Comparison of ENCODE assay signal across 8 cellular contexts in genomic region chr20:3407426-3408250, GRCh38. TPM values are rescaled to one million over a fixed set of nuclear protein-coding genes. Genes with fewer than 3 reads are reported as not detected.
DNase-seq lines count a peak whose midpoint lies in the region; ATAC-seq and TF ChIP-seq lines count a peak whose summit lies in the region.

Gene DNAAF9 (minus strand): TSS chr20:3407669. CDS start chr20:3407557, 112 bp downstream.

- peak within 1 kb of the TSS; percentile 94 for H3K4me2 ChIP-seq in Loucy (ENCODE audit: low read depth, low read length, poor library complexity, severe bottlenecking)

- peak within 1 kb of the TSS; percentile 90 for H3K9ac ChIP-seq in Loucy (ENCODE audit: low read depth, low read length, poor library complexity, severe bottlenecking)

- H3F3A ChIP-seq in Loucy (ENCODE audit: low read depth), result 0 out of 2 replicates have a peak, but pooled peaks cover 4% of the 10 kb centered on the region

- no peaks in the 10 kb centered on the region for H3K9me3 ChIP-seq in Loucy (ENCODE audit: insufficient read depth, low read depth, low read length)
- H3K9me3 ChIP-seq in adrenal gland (replicated peaks in 1 of 3), result no peaks in the 10 kb centered on the region
- H3K9me3 ChIP-seq in heart right ventricle, result no peaks in the 10 kb centered on the region
- no peaks in the 10 kb centered on the region for H3K9me3 ChIP-seq in transverse colon

- peak; percentile 81 to 89 (median 86) for ATAC-seq in heart right ventricle

- peaks cover 44% of the 10 kb centered on the region for H3K79me2 ChIP-seq in Loucy (ENCODE audit: insufficient read depth, low read length)

- 0 to 1% (median 0%) methylated on average over 5 to 102 of the region's 103 CpGs for WGBS in adrenal gland, 4 donors
- 0% methylated on average over 41 to 95 of the region's 103 CpGs for WGBS in heart right ventricle, 2 donors
- 2% methylated on average over 13 of the region's 103 CpGs; no CpG with 5 or more reads in 1 of the 2 donors for WGBS in transverse colon (ENCODE audit: low coverage in 1 of 2), 2 donors

- H3K27ac ChIP-seq in adrenal gland, result peak within 1 kb of the TSS; percentile 55 to 98 (median 91)
- peak within 1 kb of the TSS; percentile 89 to 98 (median 95) for H3K27ac ChIP-seq in heart right ventricle
- peak within 1 kb of the TSS; percentile 78 to 91 (median 88) for H3K27ac ChIP-seq in transverse colon

- peaks cover 12% of the 10 kb centered on the region for H4K20me1 ChIP-seq in Loucy (ENCODE audit: insufficient read depth, low read length, poor library complexity, severe bottlenecking)

- peak within 1 kb of the TSS; percentile 88 for H3K4me3 ChIP-seq in Loucy (ENCODE audit: low read length, poor library complexity, severe bottlenecking)
- H3K4me3 ChIP-seq in adrenal gland, result peak within 1 kb of the TSS; percentile 53 to 94 (median 82)
- peak within 1 kb of the TSS; percentile 54 to 94 (median 88) for H3K4me3 ChIP-seq in heart right ventricle
- peak within 1 kb of the TSS; percentile 60 to 80 (median 66) for H3K4me3 ChIP-seq in transverse colon

- peak; percentile 91 for DNase-seq in CD1c-positive myeloid dendritic cell (ENCODE audit: extremely low spot score)
- peak; percentile 92 for DNase-seq in GM20000 (ENCODE audit: low spot score)
- DNase-seq in T follicular helper cell (ENCODE audit: low read depth), result peak; percentile 58
- DNase-seq in adrenal gland, result peak; percentile 71 to 87 (median 80)
- peak; percentile 78 to 80 for DNase-seq in heart right ventricle
- DNase-seq in posterior vena cava (ENCODE audit: low spot score), result peak; percentile 93
- DNase-seq in transverse colon, result peak; percentile 72

- H3K36me3 ChIP-seq in Loucy (ENCODE audit: insufficient read depth, low read length) (no peaks in the 10 kb centered on the region), adrenal gland (replicated peaks in 1 of 2) (no peaks in the 10 kb centered on the region), heart right ventricle (no peaks in the 10 kb centered on the region), transverse colon (no peaks in the 10 kb centered on the region)

- TF ChIP-seq CTCF in GM20000 (IDR thresholded peaks at IDR 0.05; ENCODE audit: extremely low read depth, missing control alignments) (no peak), Loucy (conservative IDR thresholded peaks at IDR 0.05; ENCODE audit: low read length) (peak; percentile 31), adrenal gland (IDR thresholded peaks at IDR 0.05) (peak in 5 of 6 experiments; percentile 27 to 86 (median 43)), heart right ventricle (IDR thresholded peaks at IDR 0.05) (peak in 8 of 9 donors; percentile 11 to 56 (median 36)), transverse colon (IDR thresholded peaks at IDR 0.05) (peak in 4 of 5 experiments; percentile 22 to 46 (median 34))

- TF ChIP-seq POLR2A in adrenal gland (IDR thresholded peaks at IDR 0.05) (peak in 1 of 2 donors; percentile 79), transverse colon (IDR thresholded peaks at IDR 0.05) (peak; percentile 40)

- in situ Hi-C loops in transverse colon (cut with MboI; ENCODE audit: low pct_ligation_motif_present in 1 of 4, low pct_unique_long_range_greater_than_20kb in 1 of 4, low sequenced_read_pairs in 3 of 4), result no loop called here

- no peak for TF ChIP-seq EP300 in transverse colon (IDR thresholded peaks at IDR 0.05; ENCODE audit: low read depth)

- peak within 1 kb of the TSS; percentile 99 for H2AFZ ChIP-seq in Loucy (ENCODE audit: low read length)

- H3K27me3 ChIP-seq in Loucy (ENCODE audit: insufficient read depth, low read length, poor library complexity, severe bottlenecking) (no peaks in the 10 kb centered on the region), adrenal gland (no peaks in the 10 kb centered on the region), heart right ventricle (no peaks in the 10 kb centered on the region), transverse colon (peaks cover 55% of the 10 kb centered on the region)

- no peaks in the 10 kb centered on the region for H3K9me2 ChIP-seq in Loucy (replicated peaks; ENCODE audit: low read depth, low read length)

- peaks cover 23% of the 10 kb centered on the region for H3K4me1 ChIP-seq in Loucy (ENCODE audit: insufficient read depth, low read length, poor library complexity, severe bottlenecking)
- peaks cover 11 to 15% of the 10 kb centered on the region in 2 donors for H3K4me1 ChIP-seq in adrenal gland (replicated peaks in 1 of 2)
- H3K4me1 ChIP-seq in heart right ventricle, result peaks cover 0 to 40% (median 27%) of the 10 kb centered on the region in 9 donors
- H3K4me1 ChIP-seq in transverse colon, result peaks cover 0 to 22% (median 10%) of the 10 kb centered on the region in 4 donors

- intact Hi-C loops in adrenal gland (cut with DNase I) (no loop called here), heart right ventricle (cut with DNase I) (loop anchor here in 5 of 10 donors (2.0 to 10.0 kb wide), 5 partner anchors 35 to 200 kb away; partner anchors contain the start of genes ATRN (in 4 of the 5) and ITPA (in 1 of the 5)), posterior vena cava (cut with DNase I) (no loop called here), transverse colon (cut with DNase I; ENCODE audit: low total_unique reads) (no loop called here)

RNA-seq across cellular contexts. Expression of gene DNAAF9, which starts in this region (rescaled TPM):
- total RNA-seq in adrenal gland (10 to 100 TPM; 14.2 to 26.1 (median 19.8) TPM), heart right ventricle (10 to 100 TPM; 15.8 to 32.2 (median 25.2) TPM), posterior vena cava (10 to 100 TPM; 21.3 to 29.0 TPM), transverse colon (1 to 10 TPM; 2.2 to 6.0 (median 5.0) TPM)
- polyA plus RNA-seq in adrenal gland (10 to 100 TPM in 1 of 3 donors, 1 to 10 TPM in 2; 6.9 to 10.9 (median 7.7) TPM), heart right ventricle (10 to 100 TPM in 1 of 2 donors, 1 to 10 TPM in 1; 6.4 to 13.9 TPM)

Comparison
In these comparisons a context has a peak if more than half of its experiments do, and no peak if none do; other contexts are left out.
1. Peak in every context shown above with its lines: DNase-seq, ATAC-seq, H3K4me3 ChIP-seq and H3K27ac ChIP-seq.